Comparison of ENCODE assay signal across 8 cellular contexts in genomic region chr5:102681403-102681983, GRCh38.
DNase-seq lines count a peak whose midpoint lies in the region; ATAC-seq and TF ChIP-seq lines count a peak whose summit lies in the region.

No MANE protein-coding gene starts in this region.

- peak; percentile 80 for TF ChIP-seq CTCF in lung (IDR thresholded peaks at IDR 0.05; ENCODE audit: control extremely low read depth, extremely low read depth)

- H3K9me3 ChIP-seq in lung (ENCODE audit: control insufficient read depth in 2 of 2, insufficient read depth in 1 of 2, low read length in 1 of 2): no peaks in the 10 kb centered on the region

- no peaks in the 10 kb centered on the region for H3K4me1 ChIP-seq in lung (ENCODE audit: control insufficient read depth in 2 of 2, insufficient read depth in 2 of 2, low read length in 2 of 2)

- no peak overlapping the region for H3K27ac ChIP-seq in lung (ENCODE audit: low read depth in 1 of 2, low read length in 1 of 2)

- no peaks in the 10 kb centered on the region for H3K36me3 ChIP-seq in lung (ENCODE audit: control insufficient read depth in 2 of 2, insufficient read depth in 2 of 2, low read length in 2 of 2)

- DNase-seq in CD1c-positive myeloid dendritic cell (ENCODE audit: extremely low spot score) (peak; percentile 48), GM19240 (ENCODE audit: insufficient read length, low spot score) (peak; percentile 61), NCI-H460 (ENCODE audit: extremely low read depth, low read depth) (peak; percentile 75), dedifferentiated amniotic fluid mesenchymal stem cell (ENCODE audit: extremely low spot score) (peak; percentile 74), lung (ENCODE audit: low spot score) (peak; percentile 76)
- DNase-seq in activated CD4-positive, alpha-beta T cell treated with anti-CD3 and anti-CD28 coated beads for 4 hours: peak; percentile 39 to 69
- DNase-seq in stimulated activated CD8-positive, alpha-beta memory T cell treated with anti-CD3 and anti-CD28 coated beads, Interleukin-15, amount 100 ng/mL, for 48 hours (ENCODE audit: low read depth in 2 of 2): peak; percentile 30 to 48

- WGBS in lung, 2 donors: 34 to 41% methylated on average over 2 of the region's 2 CpGs

- ATAC-seq in HG03354 (IDR thresholded peaks at IDR 0.05; ENCODE audit: poor library complexity, severe bottlenecking, unreplicated experiment) (peak; percentile 98), lung (ENCODE audit: insufficient read depth, low FRiP score) (no peak)

- H3K27me3 ChIP-seq in lung (ENCODE audit: control insufficient read depth, insufficient read depth): no peaks in the 10 kb centered on the region

- H3K4me3 ChIP-seq in lung: no peak overlapping the region
